In genomic region chr1:66552287-66552686, GRCh38 we compare ENCODE assay signal across 22 cellular contexts. TPM values are rescaled to one million over a fixed set of nuclear protein-coding genes. Genes with fewer than 3 reads are reported as not detected.
"Had no signal": no experiment of that assay in that cellular context is flagged by ENCODE, and none has a peak within 500 bp of the region (broad histone marks: within the 10 kb centered on the region; RNA-seq: fewer than 3 reads in every experiment).

No MANE protein-coding gene starts in this region.

- H3K27me3 ChIP-seq: esophagus muscularis mucosa, vagina had no signal

- ATAC-seq: activated CD8-positive, alpha-beta T cell treated with anti-CD3 and anti-CD28 coated beads, Interleukin-2, amount 10 ng/mL, durations not matched to agents 7 days and 5 days; activated naive CD8-positive, alpha-beta T cell treated with anti-CD3 and anti-CD28 coated beads, Interleukin-2, amount 50 U/mL, for 24 hours; left colon; sciatic nerve; stimulated activated naive B cell treated with anti-CD40 and anti-IgM and Interleukin-4, amounts not matched to agents 10 μg/mL and 1 μg/mL and 100 μg/mL, for 72 hours had no signal

- H3K36me3 ChIP-seq: esophagus muscularis mucosa, vagina had no signal

- DNase-seq: activated CD4-positive, alpha-beta T cell treated with anti-CD3 and anti-CD28 coated beads for 1 hour; activated CD4-positive, alpha-beta T cell treated with anti-CD3 and anti-CD28 coated beads, Interleukin-2, amount 50 U/mL, for 1 hour; activated CD8-positive, alpha-beta T cell treated with anti-CD3 and anti-CD28 coated beads, Interleukin-2, amount 10 ng/mL, durations not matched to agents 7 days and 5 days; activated gamma-delta T cell; activated naive CD4-positive, alpha-beta T cell treated with anti-CD3 and anti-CD28 coated beads, Interleukin-2, amount 50 U/mL, for 16 hours; activated naive CD8-positive, alpha-beta T cell treated with anti-CD3 and anti-CD28 coated beads, Interleukin-2, amount 50 U/mL, for 24 hours; cerebellar nuclear complex; glutamatergic neuron; left colon; naive B cell; occipital lobe; small intestine; stimulated activated CD4-positive, alpha-beta T cell treated with anti-CD3 and anti-CD28 coated beads, Interleukin-2, amount 100 ng/mL, for 24 hours; stimulated activated naive B cell treated with anti-CD40 and anti-IgM and Interleukin-4, amounts not matched to agents 10 μg/mL and 1 μg/mL and 100 μg/mL, for 72 hours had no signal

- FAIRE-seq: frontal cortex, islet of Langerhans, small intestine had no signal

- H3K27ac ChIP-seq: coronary artery, vagina, VCaP had no signal

- H3K4me3 ChIP-seq: coronary artery, esophagus muscularis mucosa, vagina had no signal

- H3K9me3 ChIP-seq: esophagus muscularis mucosa, vagina had no signal

RNA-seq across cellular contexts. Expression of gene SGIP1, which starts 18.3 kb away (rescaled TPM):
- total RNA-seq: activated CD8-positive, alpha-beta T cell treated with anti-CD3 and anti-CD28 coated beads, Interleukin-2, amount 10 ng/mL, durations not matched to agents 7 days and 5 days; activated T-helper 1 cell treated with anti-CD3 and anti-CD28 coated beads, Interleukin-12 subunit alpha, Interleukin-12 subunit beta, Interleukin-2, Interleukin-4 antibody, amounts not matched to agents 30 ng/mL and 10 ng/mL and 1 ng/mL, durations not matched to agents 14 hours and 24 hours and 36 hours had no signal
